Comparison of ENCODE assay signal across 27 cellular contexts in the genomic region with DNA sequence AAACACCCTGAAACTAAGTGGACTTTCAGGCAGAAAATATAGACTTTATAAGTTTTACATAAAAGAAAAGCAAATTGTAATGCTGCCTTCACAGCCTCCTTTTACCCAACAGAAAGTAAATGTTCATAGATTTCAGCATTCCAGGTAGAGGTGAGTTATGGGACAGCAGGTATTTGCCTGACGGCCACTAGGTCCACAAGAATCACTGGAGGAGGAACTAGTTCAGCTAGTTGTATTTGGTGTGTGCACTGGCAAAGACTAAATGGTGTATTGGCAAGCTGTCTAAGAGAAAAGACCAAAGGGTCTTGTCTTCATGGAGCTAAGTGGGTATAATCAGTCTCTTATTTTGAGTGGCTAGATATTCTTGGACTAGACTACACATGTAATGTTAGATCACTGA.
"Had no signal": no experiment of that assay in that cellular context is flagged by ENCODE, and none has a peak within 500 bp of the region (broad histone marks: within the 10 kb centered on the region; RNA-seq: fewer than 3 reads in every experiment).

No MANE protein-coding gene starts in this region.

- H3K4me1 Mint-ChIP-seq: neural crest cell had no signal

- H3K4me1 ChIP-seq: esophagus squamous epithelium, lower lobe of right lung, right lobe of liver, stomach, thyroid gland, upper lobe of left lung had no signal

- DNase-seq: dorsolateral prefrontal cortex; effector CD8-positive, alpha-beta T cell; endodermal cell; esophagus squamous epithelium; hypothalamus; immature natural killer cell; islet precursor cell; kidney glomerular epithelial cell; left colon; left ventricle myocardium superior; lower lobe of right lung; mucosa of descending colon; naive B cell; pancreas; right lobe of liver; small intestine; stimulated activated CD4-positive, alpha-beta T cell treated with anti-CD3 and anti-CD28 coated beads, Interleukin-1b, Interleukin-23, amount 100 ng/mL, for 48 hours; stimulated activated CD4-positive, alpha-beta T cell treated with anti-CD3 and anti-CD28 coated beads, Interleukin-4, amount 100 ng/mL, for 1 hour; stimulated activated CD8-positive, alpha-beta memory T cell treated with anti-CD3 and anti-CD28 coated beads, Interleukin-4, amount 100 ng/mL, for 48 hours; stimulated activated naive CD4-positive, alpha-beta T cell treated with Interleukin-2 at 50 U/mL for 16 hours; stomach; thyroid gland; upper lobe of left lung had no signal

- H3K4me3 Mint-ChIP-seq: endodermal cell; immature natural killer cell; memory B cell; naive B cell; natural killer cell treated with Interleukin-12 subunit alpha and Interleukin-12 subunit beta and Interleukin-15 and Interleukin-18, amount 100 ng/mL, for 72 hours; neural crest cell had no signal

- H3K36me3 ChIP-seq: lower lobe of right lung, right lobe of liver had no signal

- H3K9me3 Mint-ChIP-seq: immature natural killer cell had no signal

- H3K27me3 ChIP-seq: dorsolateral prefrontal cortex, esophagus squamous epithelium, neutrophil, pancreas, right lobe of liver, stomach, thyroid gland, upper lobe of left lung had no signal

- ATAC-seq: left colon; left ventricle myocardium superior; mucosa of descending colon; natural killer cell treated with Interleukin-12 subunit alpha and Interleukin-12 subunit beta and Interleukin-15 and Interleukin-18, amount 100 ng/mL, for 72 hours; pancreas; right lobe of liver had no signal

- H3K27me3 Mint-ChIP-seq: memory B cell; naive B cell; natural killer cell treated with Interleukin-12 subunit alpha and Interleukin-12 subunit beta and Interleukin-15 and Interleukin-18, amount 100 ng/mL, for 72 hours had no signal

- H3K27ac ChIP-seq: dorsolateral prefrontal cortex, esophagus squamous epithelium, lower lobe of right lung, neutrophil, pancreas, right lobe of liver, stomach, thyroid gland, upper lobe of left lung had no signal

- H3K27ac Mint-ChIP-seq: endodermal cell; memory B cell; natural killer cell treated with Interleukin-12 subunit alpha and Interleukin-12 subunit beta and Interleukin-15 and Interleukin-18, amount 100 ng/mL, for 72 hours had no signal

- H3K4me3 ChIP-seq: dorsolateral prefrontal cortex, esophagus squamous epithelium, lower lobe of right lung, mucosa of descending colon, pancreas, right lobe of liver, stomach, thyroid gland, upper lobe of left lung had no signal

- H3K9me3 ChIP-seq: esophagus squamous epithelium, lower lobe of right lung, mucosa of descending colon, neutrophil, pancreas, right lobe of liver, stomach, thyroid gland, upper lobe of left lung had no signal
